30 cellular contexts compared by ENCODE assay signal in genomic region chr1:119912963-119913362, GRCh38. TPM values are rescaled to one million over a fixed set of nuclear protein-coding genes. Genes with fewer than 3 reads are reported as not detected.
"Had no signal": no experiment of that assay in that cellular context is flagged by ENCODE, and none has a peak within 500 bp of the region (broad histone marks: within the 10 kb centered on the region; RNA-seq: fewer than 3 reads in every experiment).

No MANE protein-coding gene starts in this region.

- DNase-seq: activated CD4-positive, alpha-beta memory T cell treated with anti-CD3 and anti-CD28 coated beads for 36 hours; activated CD4-positive, alpha-beta T cell treated with anti-CD3 and anti-CD28 coated beads for 36 hours; activated CD4-positive, CD25-positive, alpha-beta regulatory T cell; activated CD4-positive, CD25-positive, alpha-beta regulatory T cell treated with anti-CD3 and anti-CD28 coated beads, Interleukin-2, amount 50 U/mL, for 72 hours; activated CD8-positive, alpha-beta memory T cell treated with anti-CD3 and anti-CD28 coated beads, Interleukin-2, amount 50 U/mL, for 48 hours; activated gamma-delta T cell; activated naive CD4-positive, alpha-beta T cell; activated naive CD4-positive, alpha-beta T cell treated with anti-CD3 and anti-CD28 coated beads, Interleukin-2, amount 10 ng/mL, durations not matched to agents 7 days and 5 days; activated naive CD8-positive, alpha-beta T cell treated with anti-CD3 and anti-CD28 coated beads, Interleukin-2, amount 10 ng/mL, durations not matched to agents 7 days and 5 days; activated T-cell treated with anti-CD3 and anti-CD28 coated beads for 4 hours; activated T-cell treated with anti-CD3 and anti-CD28 coated beads, Interleukin-2, amount 50 U/mL, for 24 hours; activated T-cell treated with anti-CD3 and anti-CD28 coated beads, Interleukin-2, amount 50 U/mL, for 72 hours; caudate nucleus; cortex of kidney; dermis blood vessel endothelial cell; effector CD4-positive, alpha-beta T cell; effector memory CD8-positive, alpha-beta T cell; erythroblast; esophagus squamous epithelium; foreskin melanocyte; heart right ventricle; T-helper 1 cell; T-helper 2 cell had no signal

- H3K27me3 Mint-ChIP-seq: activated CD4-positive, alpha-beta memory T cell treated with anti-CD3 and anti-CD28 coated beads for 36 hours; activated CD4-positive, alpha-beta T cell treated with anti-CD3 and anti-CD28 coated beads for 36 hours; activated CD4-positive, alpha-beta T cell treated with anti-CD3 and anti-CD28 coated beads, Interleukin-2, amount 10 ng/mL, durations not matched to agents 24 days and 14 days; activated naive CD4-positive, alpha-beta T cell treated with anti-CD3 and anti-CD28 coated beads, Interleukin-2, amount 10 ng/mL, durations not matched to agents 7 days and 5 days; activated naive CD8-positive, alpha-beta T cell treated with anti-CD3 and anti-CD28 coated beads, Interleukin-2, amount 10 ng/mL, durations not matched to agents 7 days and 5 days; activated T-cell treated with anti-CD3 and anti-CD28 coated beads, Interleukin-2, amount 50 U/mL, for 24 hours; effector memory CD8-positive, alpha-beta T cell had no signal

- ATAC-seq: activated CD4-positive, alpha-beta T cell treated with anti-CD3 and anti-CD28 coated beads for 36 hours; activated naive CD4-positive, alpha-beta T cell treated with anti-CD3 and anti-CD28 coated beads, Interleukin-2, amount 50 U/mL, for 72 hours; activated T-cell treated with anti-CD3 and anti-CD28 coated beads, Interleukin-2, amount 50 U/mL, for 72 hours; effector memory CD8-positive, alpha-beta T cell; gastroesophageal sphincter; heart right ventricle had no signal

- H3K4me3 ChIP-seq: ascending aorta, esophagus squamous epithelium, gastroesophageal sphincter, heart right ventricle had no signal

- H3K27me3 ChIP-seq: ascending aorta, esophagus squamous epithelium, gastroesophageal sphincter, heart right ventricle had no signal

- H3K4me1 ChIP-seq: ascending aorta, esophagus squamous epithelium, gastroesophageal sphincter, heart right ventricle had no signal

- H3K27ac ChIP-seq: ascending aorta, esophagus squamous epithelium, gastroesophageal sphincter, heart right ventricle had no signal

- H3K4me1 Mint-ChIP-seq: activated CD4-positive, alpha-beta T cell treated with anti-CD3 and anti-CD28 coated beads for 36 hours had no signal

- H3K9me3 ChIP-seq: ascending aorta, esophagus squamous epithelium, gastroesophageal sphincter, heart right ventricle had no signal

- H3K4me3 Mint-ChIP-seq: activated CD4-positive, alpha-beta memory T cell treated with anti-CD3 and anti-CD28 coated beads for 36 hours; activated CD4-positive, alpha-beta T cell treated with anti-CD3 and anti-CD28 coated beads for 36 hours; activated CD4-positive, alpha-beta T cell treated with anti-CD3 and anti-CD28 coated beads, Interleukin-2, amount 10 ng/mL, durations not matched to agents 24 days and 14 days; activated naive CD4-positive, alpha-beta T cell treated with anti-CD3 and anti-CD28 coated beads, Interleukin-2, amount 10 ng/mL, durations not matched to agents 7 days and 5 days; activated naive CD8-positive, alpha-beta T cell treated with anti-CD3 and anti-CD28 coated beads, Interleukin-2, amount 10 ng/mL, durations not matched to agents 7 days and 5 days; activated T-cell treated with anti-CD3 and anti-CD28 coated beads, Interleukin-2, amount 50 U/mL, for 24 hours; activated T-cell treated with anti-CD3 and anti-CD28 coated beads, Interleukin-2, amount 50 U/mL, for 72 hours; effector memory CD8-positive, alpha-beta T cell had no signal

- H3K9me3 Mint-ChIP-seq: activated CD4-positive, alpha-beta memory T cell treated with anti-CD3 and anti-CD28 coated beads for 36 hours; activated CD4-positive, alpha-beta T cell treated with anti-CD3 and anti-CD28 coated beads, Interleukin-2, amount 10 ng/mL, durations not matched to agents 24 days and 14 days; activated naive CD4-positive, alpha-beta T cell treated with anti-CD3 and anti-CD28 coated beads, Interleukin-2, amount 10 ng/mL, durations not matched to agents 7 days and 5 days; activated naive CD4-positive, alpha-beta T cell treated with anti-CD3 and anti-CD28 coated beads, Interleukin-2, amount 50 U/mL, for 72 hours; activated naive CD8-positive, alpha-beta T cell treated with anti-CD3 and anti-CD28 coated beads, Interleukin-2, amount 10 ng/mL, durations not matched to agents 7 days and 5 days; activated T-cell treated with anti-CD3 and anti-CD28 coated beads, Interleukin-2, amount 50 U/mL, for 24 hours; activated T-cell treated with anti-CD3 and anti-CD28 coated beads, Interleukin-2, amount 50 U/mL, for 72 hours; effector memory CD8-positive, alpha-beta T cell had no signal

- H3K27ac Mint-ChIP-seq: activated CD4-positive, alpha-beta memory T cell treated with anti-CD3 and anti-CD28 coated beads for 36 hours; activated CD4-positive, alpha-beta T cell treated with anti-CD3 and anti-CD28 coated beads for 36 hours; activated CD4-positive, alpha-beta T cell treated with anti-CD3 and anti-CD28 coated beads, Interleukin-2, amount 10 ng/mL, durations not matched to agents 24 days and 14 days; activated naive CD4-positive, alpha-beta T cell treated with anti-CD3 and anti-CD28 coated beads, Interleukin-2, amount 10 ng/mL, durations not matched to agents 7 days and 5 days; activated naive CD4-positive, alpha-beta T cell treated with anti-CD3 and anti-CD28 coated beads, Interleukin-2, amount 50 U/mL, for 72 hours; activated naive CD8-positive, alpha-beta T cell treated with anti-CD3 and anti-CD28 coated beads, Interleukin-2, amount 10 ng/mL, durations not matched to agents 7 days and 5 days; activated T-cell treated with anti-CD3 and anti-CD28 coated beads, Interleukin-2, amount 50 U/mL, for 24 hours had no signal

RNA-seq across cellular contexts. Expression of gene ADAM30, which starts 16.6 kb away (rescaled TPM):
- total RNA-seq: activated CD4-positive, alpha-beta memory T cell treated with anti-CD3 and anti-CD28 coated beads for 36 hours; activated CD4-positive, alpha-beta T cell treated with anti-CD3 and anti-CD28 coated beads for 36 hours; activated CD4-positive, alpha-beta T cell treated with anti-CD3 and anti-CD28 coated beads, Interleukin-2, amount 10 ng/mL, durations not matched to agents 24 days and 14 days; activated naive CD4-positive, alpha-beta T cell treated with anti-CD3 and anti-CD28 coated beads, Interleukin-2, amount 50 U/mL, for 72 hours; activated naive CD8-positive, alpha-beta T cell treated with anti-CD3 and anti-CD28 coated beads, Interleukin-2, amount 10 ng/mL, durations not matched to agents 7 days and 5 days; activated T-cell treated with anti-CD3 and anti-CD28 coated beads, Interleukin-2, amount 50 U/mL, for 72 hours; ascending aorta; chondrocyte; dermis blood vessel endothelial cell; esophagus squamous epithelium; fibroblast of lung; gastroesophageal sphincter; glomerular endothelial cell; heart right ventricle had no signal
- polyA plus RNA-seq: fibroblast of lung, heart right ventricle had no signal
